ENCODE assay signal across 24 cellular contexts in the genomic region with DNA sequence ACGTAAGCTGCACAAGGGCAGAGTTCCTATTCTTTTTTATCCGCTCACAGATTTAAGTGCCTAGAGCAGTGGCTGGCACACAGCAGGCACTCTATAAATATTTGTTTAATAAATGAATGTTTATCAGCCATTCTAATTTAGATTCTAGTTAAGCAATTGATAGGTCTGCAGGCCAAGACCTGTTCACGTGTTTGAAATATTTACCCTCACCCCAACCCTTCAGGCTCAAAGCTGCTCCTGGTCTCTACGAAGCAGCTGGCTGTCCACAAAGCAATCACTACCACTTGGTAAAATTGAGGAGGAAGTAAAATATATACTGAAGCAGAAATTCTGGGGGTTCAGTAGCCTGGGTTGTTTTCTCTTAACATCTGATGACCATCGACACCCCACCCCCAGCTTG.
DNase-seq lines count a peak whose midpoint lies in the region; ATAC-seq, FAIRE-seq and TF ChIP-seq lines count a peak whose summit lies in the region.
"Had no signal": no experiment of that assay in that cellular context is flagged by ENCODE, and none has a peak within 500 bp of the region (broad histone marks: within the 10 kb centered on the region; RNA-seq: fewer than 3 reads in every experiment).

No MANE protein-coding gene starts in this region.

- H3F3A ChIP-seq in neural cell (ENCODE audit: insufficient read depth, low read length, poor library complexity, severe bottlenecking) = peaks cover 10% of the 10 kb centered on the region

- no peak for FAIRE-seq in astrocyte (lab: Jason Lieb, UNC)
- FAIRE-seq: GM12878 had no signal

- no peaks in the 10 kb centered on the region for H3K27me3 ChIP-seq in astrocyte (ENCODE audit: insufficient read depth, low read length)
- H3K27me3 ChIP-seq in neural cell (ENCODE audit: insufficient read depth, low read depth, low read length) = no peaks in the 10 kb centered on the region
- H3K27me3 ChIP-seq: BLaER1 treated with 17β-estradiol and CSF1 and Interleukin-3, amounts not matched to agents 10 nM and 100 nM had no signal

- H3K27me3 Mint-ChIP-seq in astrocyte (ENCODE audit: low read depth, unreplicated experiment) = peaks cover 2% of the 10 kb centered on the region
- H3K27me3 Mint-ChIP-seq: CD4-positive, alpha-beta memory T cell had no signal

- H3K4me2 ChIP-seq in astrocyte (ENCODE audit: low read length) (no peak overlapping the region), neural cell (ENCODE audit: low read length) (no peak overlapping the region)

- no peak overlapping the region for H3K4me3 ChIP-seq in astrocyte (ENCODE audit: insufficient read depth, low read depth, low read length)
- no peak overlapping the region for H3K4me3 ChIP-seq in neural cell (ENCODE audit: low read length)
- H3K4me3 ChIP-seq: BLaER1 treated with 17β-estradiol and CSF1 and Interleukin-3, amounts not matched to agents 10 nM and 100 nM; GM12878 had no signal

- no peak for TF ChIP-seq EP300 in neural cell (conservative IDR thresholded peaks at IDR 0.05; ENCODE audit: poor library complexity, severe bottlenecking)

- peaks cover 9% of the 10 kb centered on the region for H3K36me3 Mint-ChIP-seq in astrocyte (ENCODE audit: low read depth, unreplicated experiment)
- H3K36me3 Mint-ChIP-seq: CD4-positive, alpha-beta memory T cell had no signal

- no peak overlapping the region for H3K9ac ChIP-seq in astrocyte (ENCODE audit: low read length)
- H3K9ac ChIP-seq in neural cell (ENCODE audit: low read length) = peak overlapping the region; percentile 15
- H3K9ac ChIP-seq: BLaER1 treated with 17β-estradiol and CSF1 and Interleukin-3, amounts not matched to agents 10 nM and 100 nM had no signal

- H3K79me2 ChIP-seq in astrocyte (ENCODE audit: insufficient read depth, low read length) = no peaks in the 10 kb centered on the region
- H3K79me2 ChIP-seq in neural cell (replicated peaks; ENCODE audit: insufficient read depth, low read length) = peaks cover 5% of the 10 kb centered on the region

- H4K20me1 ChIP-seq in astrocyte (ENCODE audit: insufficient read depth, low read length) (no peaks in the 10 kb centered on the region), neural cell (ENCODE audit: insufficient read depth) (no peaks in the 10 kb centered on the region)
- H4K20me1 ChIP-seq: BLaER1 treated with 17β-estradiol and CSF1 and Interleukin-3, amounts not matched to agents 10 nM and 100 nM had no signal

- no peaks in the 10 kb centered on the region for H3K9me2 ChIP-seq in neural cell (ENCODE audit: insufficient read depth, low read length)

- H3K27ac ChIP-seq in astrocyte (ENCODE audit: low read depth, low read length) = no peak overlapping the region
- peak overlapping the region; percentile 71 for H3K27ac ChIP-seq in neural cell (ENCODE audit: low read length)
- H3K27ac ChIP-seq: BLaER1 treated with 17β-estradiol and CSF1 and Interleukin-3, amounts not matched to agents 10 nM and 100 nM; RWPE1 had no signal

- H3K9me3 Mint-ChIP-seq in astrocyte (ENCODE audit: unreplicated experiment) = no peaks in the 10 kb centered on the region

- H3K9me3 ChIP-seq in astrocyte (ENCODE audit: insufficient read depth, low read depth, low read length) (no peaks in the 10 kb centered on the region), neural cell (ENCODE audit: low read length) (no peaks in the 10 kb centered on the region)
- H3K9me3 ChIP-seq: Caco-2 had no signal

- no peak overlapping the region for H3K4me3 Mint-ChIP-seq in astrocyte (ENCODE audit: unreplicated experiment)
- H3K4me3 Mint-ChIP-seq: CD4-positive, alpha-beta memory T cell had no signal

- ATAC-seq in Right ventricle myocardium inferior = peak; percentile 9
- ATAC-seq in GM18858 (IDR thresholded peaks at IDR 0.05; ENCODE audit: unreplicated experiment) = no peak
- no peak for ATAC-seq in HG03439 (IDR thresholded peaks at IDR 0.05; ENCODE audit: unreplicated experiment)
- ATAC-seq: GM12878, SK-N-SH treated with all-trans-retinoic acid at 6 μM for 48 hours had no signal

- DNase-seq in Right ventricle myocardium inferior (ENCODE audit: missing footprints) (no peak), cardiac septum (ENCODE audit: low spot score) (no peak), NCI-H1436 treated with DMSO at 0.1 percent for 48 hours (lab: John Stamatoyannopoulos, UW) (peak; percentile 70), astrocyte (ENCODE audit: low read depth) (no peak), NCI-H1092 treated with DMSO at 0.1 percent for 48 hours (lab: John Stamatoyannopoulos, UW) (no peak)
- DNase-seq: 8988T; Caco-2; CD4-positive, alpha-beta memory T cell; DMS 273 treated with DMSO at 0.1 percent for 48 hours; DND-41; GOT3; KBM-7; MM.1S; NCI-H1092; NCI-H1694 treated with DMSO at 0.1 percent for 48 hours; NCI-H774; NK-92 treated with Interleukin-12 subunit alpha and Interleukin-12 subunit beta, amount 100 ng/mL, for 24 hours had no signal

- peak overlapping the region; percentile 23 for H3K27ac Mint-ChIP-seq in astrocyte (ENCODE audit: unreplicated experiment)
- H3K27ac Mint-ChIP-seq: CD4-positive, alpha-beta memory T cell had no signal

- H3K4me1 Mint-ChIP-seq in astrocyte (ENCODE audit: low read depth, unreplicated experiment) = peaks cover 7% of the 10 kb centered on the region

- H3K36me3 ChIP-seq in astrocyte (ENCODE audit: insufficient read depth, low read length) (no peaks in the 10 kb centered on the region), neural cell (ENCODE audit: insufficient read depth, low read length) (no peaks in the 10 kb centered on the region)

- TF ChIP-seq CTCF in astrocyte (IDR thresholded peaks at IDR 0.05; ENCODE audit: insufficient read depth, low read depth, low read length) (no peak), neural cell (IDR thresholded peaks at IDR 0.05; ENCODE audit: poor library complexity, severe bottlenecking) (no peak)

- intact Hi-C loops in Right ventricle myocardium inferior (cut with DNase I) = no loop called here
- intact Hi-C loops in cardiac septum (cut with DNase I) = no loop called here

- no peaks in the 10 kb centered on the region for H3K4me1 ChIP-seq in astrocyte (ENCODE audit: insufficient read depth, low read length)
- H3K4me1 ChIP-seq: Caco-2 had no signal

- no peak for TF ChIP-seq RAD21 in neural cell (conservative IDR thresholded peaks at IDR 0.05)

- no peak overlapping the region for H2AFZ ChIP-seq in astrocyte (ENCODE audit: low read depth, low read length)
- no peak overlapping the region for H2AFZ ChIP-seq in neural cell (ENCODE audit: low read depth, low read length)

TF ChIP-seq in neural cell, 6 proteins besides CTCF, POLR2A, EP300 and RAD21:
- no peak for TF ChIP-seq EZH2 (IDR thresholded peaks at IDR 0.05; ENCODE audit: borderline replicate concordance, insufficient read depth, low read length, poor library complexity, severe bottlenecking)
- TF ChIP-seq TAF1 (IDR thresholded peaks at IDR 0.05; ENCODE audit: low read depth) = no peak
- no peak for TF ChIP-seq SMC3 (conservative IDR thresholded peaks at IDR 0.05; ENCODE audit: poor library complexity)
- no peak for TF ChIP-seq REST (IDR thresholded peaks at IDR 0.05; ENCODE audit: borderline replicate concordance)
- no peak for TF ChIP-seq POLR2AphosphoS5 (IDR thresholded peaks at IDR 0.05)
- no peak for TF ChIP-seq MXI1 (conservative IDR thresholded peaks at IDR 0.05; ENCODE audit: poor library complexity, severe bottlenecking)
TF ChIP-seq in neural cell: peak in this region for 0.
